22 cellular contexts compared by ENCODE assay signal in genomic region chrX:133081990-133082389, GRCh38. TPM values are rescaled to one million over a fixed set of nuclear protein-coding genes. Genes with fewer than 3 reads are reported as not detected.
A peak's percentile ranks its signal among the peaks of the same experiment; 100 is the strongest.
DNase-seq lines count a peak whose midpoint lies in the region; FAIRE-seq and TF ChIP-seq lines count a peak whose summit lies in the region.
"Had no signal": no experiment of that assay in that cellular context is flagged by ENCODE, and none has a peak within 500 bp of the region (broad histone marks: within the 10 kb centered on the region; RNA-seq: fewer than 3 reads in every experiment).

No MANE protein-coding gene starts in this region.

- in situ Hi-C loops in mammary epithelial cell (cut with MboI; ENCODE audit: low sequenced_read_pairs in 2 of 2) = no loop called here

- dilution Hi-C loops in mammary epithelial cell (cut with HindIII; ENCODE audit: low sequenced_read_pairs) = no loop called here

- H3K27me3 ChIP-seq in mammary epithelial cell (ENCODE audit: insufficient read depth, low read length) (no peaks in the 10 kb centered on the region), breast epithelium (peaks cover 0 to 16% of the 10 kb centered on the region in 2 donors), Loucy (ENCODE audit: insufficient read depth, low read length, poor library complexity, severe bottlenecking) (no peaks in the 10 kb centered on the region), bronchial epithelial cell (ENCODE audit: control insufficient read depth, insufficient read depth, low read length) (no peaks in the 10 kb centered on the region)

- CTCF ChIA-PET in mammary epithelial cell (lab: Charles Lee; ENCODE audit: low non-redundant PET) = no interaction called here

- H2AFZ ChIP-seq in mammary epithelial cell (ENCODE audit: low read depth, low read length) (peak overlapping the region; percentile 5), Loucy (ENCODE audit: low read length) (peak overlapping the region; percentile 64; the same call in 1 of the 2 replicates)
- H2AFZ ChIP-seq: GM23248 had no signal

- H3K27ac ChIP-seq in mammary epithelial cell (ENCODE audit: insufficient read depth, low read depth, low read length) = no peak overlapping the region
- H3K27ac ChIP-seq in breast epithelium = no peak overlapping the region
- H3K27ac ChIP-seq: GM23248 had no signal

- H3K9ac ChIP-seq in mammary epithelial cell (ENCODE audit: insufficient read depth, low read length) (no peak overlapping the region), Loucy (ENCODE audit: low read depth, low read length, poor library complexity, severe bottlenecking) (no peak overlapping the region)
- H3K9ac ChIP-seq: GM23248 had no signal

- H3K4me1 ChIP-seq in mammary epithelial cell (ENCODE audit: insufficient read depth, low read length) (peaks cover 4% of the 10 kb centered on the region), breast epithelium (no peaks in the 10 kb centered on the region), Loucy (ENCODE audit: insufficient read depth, low read length, poor library complexity, severe bottlenecking) (no peaks in the 10 kb centered on the region)

- TF ChIP-seq CTCF in mammary epithelial cell (conservative IDR thresholded peaks at IDR 0.05 in 1 of 2, IDR thresholded peaks at IDR 0.05 in 1 of 2; ENCODE audit: extremely low read depth in 1 of 2, insufficient read depth in 1 of 2, low read depth in 1 of 2, low read length in 2 of 2) (no peak), breast epithelium (IDR thresholded peaks at IDR 0.05) (no peak), Loucy (conservative IDR thresholded peaks at IDR 0.05; ENCODE audit: low read length) (no peak), bronchial epithelial cell (IDR thresholded peaks at IDR 0.05; ENCODE audit: insufficient read depth, low read length, severe bottlenecking) (no peak)

- no peak overlapping the region for H3K4me2 ChIP-seq in mammary epithelial cell (ENCODE audit: insufficient read depth, low read depth, low read length)
- no peak overlapping the region for H3K4me2 ChIP-seq in Loucy (ENCODE audit: low read depth, low read length, poor library complexity, severe bottlenecking)

- no peaks in the 10 kb centered on the region for H3K9me2 ChIP-seq in Loucy (replicated peaks; ENCODE audit: low read depth, low read length)

- no peaks in the 10 kb centered on the region for H3F3A ChIP-seq in Loucy (ENCODE audit: low read depth)

- DNase-seq in mammary epithelial cell (no peak), breast epithelium (ENCODE audit: low spot score in 2 of 2) (no peak), bronchial epithelial cell (ENCODE audit: low read depth) (no peak), posterior vena cava (ENCODE audit: low spot score) (no peak), NCI-H345 treated with DMSO at 0.1 percent for 48 hours (lab: John Stamatoyannopoulos, UW; ENCODE audit: unreplicated experiment) (no peak)
- DNase-seq in stimulated activated CD4-positive, alpha-beta T cell treated with anti-CD3 and anti-CD28 coated beads, Interleukin-12 subunit alpha, Interleukin-12 subunit beta, amount 100 ng/mL, for 4 hours = no peak
- DNase-seq: 8988T; C1 segment of cervical spinal cord; Calu3; CD4-positive, alpha-beta memory T cell; COR-L47; DMS53; DMS79 treated with DMSO at 0.1 percent for 48 hours; GM23248; H7; HCEC 1CT had no signal

- no peaks in the 10 kb centered on the region for H4K20me1 ChIP-seq in mammary epithelial cell (ENCODE audit: insufficient read depth, low read length)
- H4K20me1 ChIP-seq in Loucy (ENCODE audit: insufficient read depth, low read length, poor library complexity, severe bottlenecking) = no peaks in the 10 kb centered on the region

- H3K36me3 ChIP-seq in mammary epithelial cell (ENCODE audit: insufficient read depth, low read length) (no peaks in the 10 kb centered on the region), breast epithelium (no peaks in the 10 kb centered on the region), Loucy (ENCODE audit: insufficient read depth, low read length) (no peaks in the 10 kb centered on the region), bronchial epithelial cell (ENCODE audit: control insufficient read depth, insufficient read depth, low read length) (no peaks in the 10 kb centered on the region)

- no peaks in the 10 kb centered on the region for H3K79me2 ChIP-seq in mammary epithelial cell (ENCODE audit: insufficient read depth, low read length)
- no peaks in the 10 kb centered on the region for H3K79me2 ChIP-seq in Loucy (ENCODE audit: insufficient read depth, low read length)

- TF ChIP-seq POLR2A in breast epithelium (IDR thresholded peaks at IDR 0.05) = no peak

- BruUV-seq in mammary epithelial cell (replicated peaks; lab: Mats Ljungman, UMichigan) = no TSS peak

- intact Hi-C loops in mammary epithelial cell (cut with micrococcal nuclease) = no loop called here
- intact Hi-C loops in breast epithelium (cut with DNase I; ENCODE audit: low total_unique reads) = no loop called here
- intact Hi-C loops in posterior vena cava (cut with DNase I) = no loop called here

- peak; percentile 7 for FAIRE-seq in bronchial epithelial cell (lab: Jason Lieb, UNC)
- FAIRE-seq: G401.6, GM12892, H1 had no signal

- H3K9me3 ChIP-seq in mammary epithelial cell (replicated peaks; ENCODE audit: insufficient read depth, low read length) = no peaks in the 10 kb centered on the region
- no peaks in the 10 kb centered on the region for H3K9me3 ChIP-seq in breast epithelium
- H3K9me3 ChIP-seq in Loucy (ENCODE audit: insufficient read depth, low read depth, low read length) = no peaks in the 10 kb centered on the region

- 57% methylated on average over 3 of the region's 3 CpGs for WGBS in mammary epithelial cell (ENCODE audit: low coverage, missing lambda C conversion rate)

- no peak overlapping the region for H3K4me3 ChIP-seq in mammary epithelial cell (replicated peaks in 1 of 3; ENCODE audit: insufficient read depth in 1 of 3, low read depth in 2 of 3, low read length in 3 of 3)
- H3K4me3 ChIP-seq in breast epithelium = no peak overlapping the region
- H3K4me3 ChIP-seq in Loucy (ENCODE audit: low read length, poor library complexity, severe bottlenecking) = no peak overlapping the region
- H3K4me3 ChIP-seq in bronchial epithelial cell (ENCODE audit: low read depth, low read length) = no peak overlapping the region
- H3K4me3 ChIP-seq: GM23248 had no signal

RNA-seq across cellular contexts. Expression of gene USP26, which starts 14.9 kb away (rescaled TPM):
- total RNA-seq in mammary epithelial cell (not detected), breast epithelium (not detected), bronchial epithelial cell (not detected in 2 replicates), posterior vena cava (not detected)
- polyA plus RNA-seq in mammary epithelial cell = not detected
- polyA minus RNA-seq in mammary epithelial cell = not detected
- total RNA-seq: A673; Calu3; CD4-positive, alpha-beta memory T cell; GM23248; H1; H7 had no signal
- polyA plus RNA-seq: BJ; CD4-positive, alpha-beta memory T cell; GM23248; H1 had no signal
